Comparison of ENCODE assay signal across 1 cellular context in genomic region chr20:61954276-61955021, GRCh38.
TF ChIP-seq lines count a peak whose summit lies in the region.

No MANE protein-coding gene starts in this region.

TF ChIP-seq in HEK293, 187 proteins besides CTCF, POLR2A, EP300 and RAD21 (continued from another document):
- TF ChIP-seq, protein P1, sequence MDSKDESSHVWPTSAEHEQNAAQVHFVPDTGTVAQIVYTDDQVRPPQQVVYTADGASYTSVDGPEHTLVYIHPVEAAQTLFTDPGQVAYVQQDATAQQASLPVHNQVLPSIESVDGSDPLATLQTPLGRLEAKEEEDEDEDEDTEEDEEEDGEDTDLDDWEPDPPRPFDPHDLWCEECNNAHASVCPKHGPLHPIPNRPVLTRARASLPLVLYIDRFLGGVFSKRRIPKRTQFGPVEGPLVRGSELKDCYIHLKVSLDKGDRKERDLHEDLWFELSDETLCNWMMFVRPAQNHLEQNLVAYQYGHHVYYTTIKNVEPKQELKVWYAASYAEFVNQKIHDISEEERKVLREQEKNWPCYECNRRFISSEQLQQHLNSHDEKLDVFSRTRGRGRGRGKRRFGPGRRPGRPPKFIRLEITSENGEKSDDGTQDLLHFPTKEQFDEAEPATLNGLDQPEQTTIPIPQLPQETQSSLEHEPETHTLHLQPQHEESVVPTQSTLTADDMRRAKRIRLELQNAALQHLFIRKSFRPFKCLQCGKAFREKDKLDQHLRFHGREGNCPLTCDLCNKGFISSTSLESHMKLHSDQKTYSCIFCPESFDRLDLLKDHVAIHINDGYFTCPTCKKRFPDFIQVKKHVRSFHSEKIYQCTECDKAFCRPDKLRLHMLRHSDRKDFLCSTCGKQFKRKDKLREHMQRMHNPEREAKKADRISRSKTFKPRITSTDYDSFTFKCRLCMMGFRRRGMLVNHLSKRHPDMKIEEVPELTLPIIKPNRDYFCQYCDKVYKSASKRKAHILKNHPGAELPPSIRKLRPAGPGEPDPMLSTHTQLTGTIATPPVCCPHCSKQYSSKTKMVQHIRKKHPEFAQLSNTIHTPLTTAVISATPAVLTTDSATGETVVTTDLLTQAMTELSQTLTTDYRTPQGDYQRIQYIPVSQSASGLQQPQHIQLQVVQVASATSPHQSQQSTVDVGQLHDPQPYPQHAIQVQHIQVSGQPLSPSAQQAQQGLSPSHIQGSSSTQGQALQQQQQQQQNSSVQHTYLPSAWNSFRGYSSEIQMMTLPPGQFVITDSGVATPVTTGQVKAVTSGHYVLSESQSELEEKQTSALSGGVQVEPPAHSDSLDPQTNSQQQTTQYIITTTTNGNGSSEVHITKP (tag by site-specific recombination; IDR thresholded peaks at IDR 0.05), result peak; percentile 91
- no peak for TF ChIP-seq ZNF391 (tag by site-specific recombination; IDR thresholded peaks at IDR 0.05; ENCODE audit: borderline replicate concordance, low read depth)
